Comparison of ENCODE assay signal across 1 cellular context in the genomic region with DNA sequence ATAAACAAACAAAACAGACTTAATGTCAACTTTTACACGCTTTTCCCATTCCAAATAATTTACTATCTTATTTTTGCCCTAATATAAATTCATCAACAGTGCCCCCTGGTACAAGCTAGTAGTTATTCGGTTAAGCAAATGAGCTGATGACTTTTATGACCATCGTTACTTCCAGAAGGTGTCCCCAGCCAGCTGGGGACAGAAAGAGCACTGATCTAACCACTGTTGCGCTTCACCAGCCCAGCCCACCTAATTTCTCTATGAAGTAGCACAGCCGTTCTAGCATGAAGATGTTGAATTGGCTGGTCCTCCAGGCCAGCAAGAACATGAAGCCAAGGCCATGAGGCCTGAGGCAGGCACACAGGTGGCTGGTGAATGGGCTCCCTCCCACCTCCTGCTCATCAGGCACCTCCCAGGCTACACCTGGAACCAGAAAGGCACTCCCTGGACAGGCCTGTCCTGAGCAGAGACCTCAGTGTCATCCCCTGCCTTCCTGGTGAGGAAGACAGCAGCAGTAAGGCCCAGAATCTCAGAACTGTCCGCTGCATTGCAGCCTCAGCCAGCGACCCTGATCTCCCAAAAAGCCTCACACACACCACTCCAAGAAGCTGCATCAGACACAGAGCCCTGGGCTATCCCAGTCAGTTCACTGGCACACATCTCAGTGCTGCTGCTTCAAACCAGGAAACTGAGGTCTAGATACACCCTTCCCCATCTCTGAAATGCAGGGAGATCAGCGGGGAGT.
TF ChIP-seq lines count a peak whose summit lies in the region.

No MANE protein-coding gene starts in this region.

TF ChIP-seq in HEK293, 187 proteins besides CTCF, POLR2A, EP300 and RAD21:
- TF ChIP-seq GLI2 (tag by site-specific recombination; IDR thresholded peaks at IDR 0.05; ENCODE audit: borderline replicate concordance, low read depth) (no peak), TRIM28 (IDR thresholded peaks at IDR 0.05; ENCODE audit: borderline replicate concordance, low read length) (no peak), ZBTB20 (tag by site-specific recombination; IDR thresholded peaks at IDR 0.05) (peak; percentile 69), ZSCAN16 (tag by site-specific recombination; IDR thresholded peaks at IDR 0.05) (no peak), SCRT2 (tag by site-specific recombination; IDR thresholded peaks at IDR 0.05) (0 out of 2 replicates have a peak, but pooled peaks have one; percentile 27), GLIS1 (tag by site-specific recombination; IDR thresholded peaks at IDR 0.05) (peak; percentile 13; the same call in 1 of the 2 replicates), ZBTB17 (tag by site-specific recombination; IDR thresholded peaks at IDR 0.05) (peak; percentile 17; the same call in 1 of the 2 replicates), ZNF132 (tag by site-specific recombination; IDR thresholded peaks at IDR 0.05; ENCODE audit: borderline replicate concordance) (no peak), ZFP37 (tag by site-specific recombination; IDR thresholded peaks at IDR 0.05) (no peak), OSR2 (tag by site-specific recombination; IDR thresholded peaks at IDR 0.05) (0 out of 2 replicates have a peak, but pooled peaks have one; percentile 21)
- TF ChIP-seq, protein P1, sequence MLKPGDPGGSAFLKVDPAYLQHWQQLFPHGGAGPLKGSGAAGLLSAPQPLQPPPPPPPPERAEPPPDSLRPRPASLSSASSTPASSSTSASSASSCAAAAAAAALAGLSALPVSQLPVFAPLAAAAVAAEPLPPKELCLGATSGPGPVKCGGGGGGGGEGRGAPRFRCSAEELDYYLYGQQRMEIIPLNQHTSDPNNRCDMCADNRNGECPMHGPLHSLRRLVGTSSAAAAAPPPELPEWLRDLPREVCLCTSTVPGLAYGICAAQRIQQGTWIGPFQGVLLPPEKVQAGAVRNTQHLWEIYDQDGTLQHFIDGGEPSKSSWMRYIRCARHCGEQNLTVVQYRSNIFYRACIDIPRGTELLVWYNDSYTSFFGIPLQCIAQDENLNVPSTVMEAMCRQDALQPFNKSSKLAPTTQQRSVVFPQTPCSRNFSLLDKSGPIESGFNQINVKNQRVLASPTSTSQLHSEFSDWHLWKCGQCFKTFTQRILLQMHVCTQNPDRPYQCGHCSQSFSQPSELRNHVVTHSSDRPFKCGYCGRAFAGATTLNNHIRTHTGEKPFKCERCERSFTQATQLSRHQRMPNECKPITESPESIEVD (tag by site-specific recombination; IDR thresholded peaks at IDR 0.05), result peak; percentile 50; the same call in 1 of the 2 replicates
